In the genomic region with DNA sequence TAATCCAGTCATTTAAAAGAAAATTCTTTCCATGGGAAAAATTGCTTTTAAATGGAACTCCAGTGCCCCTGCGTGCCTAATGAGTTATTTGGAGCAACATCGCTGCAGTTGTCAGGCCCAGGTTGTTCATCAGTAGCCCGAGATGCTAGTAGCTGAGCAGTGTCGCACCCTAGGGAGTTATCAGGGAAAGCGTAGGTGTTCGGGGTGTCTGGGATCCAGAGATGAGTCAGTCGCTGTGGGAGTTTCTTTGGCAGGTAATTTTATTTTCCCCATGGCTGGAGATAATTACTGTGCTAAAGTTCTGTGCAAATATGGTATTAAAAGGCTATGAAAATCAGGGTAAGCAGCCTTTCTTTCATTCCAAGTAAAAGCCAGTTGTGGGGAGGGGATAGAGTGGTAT, we compare ENCODE assay signal across 1 cellular context.
TF ChIP-seq lines count a peak whose summit lies in the region.

No MANE protein-coding gene starts in this region.

TF ChIP-seq in K562, 482 proteins besides CTCF, POLR2A, EP300 and RAD21 (continued from another document and continues in another):
- TF ChIP-seq, protein P1, sequence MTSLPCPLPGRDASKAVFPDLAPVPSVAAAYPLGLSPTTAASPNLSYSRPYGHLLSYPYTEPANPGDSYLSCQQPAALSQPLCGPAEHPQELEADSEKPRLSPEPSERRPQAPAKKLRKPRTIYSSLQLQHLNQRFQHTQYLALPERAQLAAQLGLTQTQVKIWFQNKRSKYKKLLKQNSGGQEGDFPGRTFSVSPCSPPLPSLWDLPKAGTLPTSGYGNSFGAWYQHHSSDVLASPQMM (CRISPR knock-in tag; IDR thresholded peaks at IDR 0.05): no peak
- TF ChIP-seq KLF13 (tag; IDR thresholded peaks at IDR 0.05; ENCODE audit: borderline replicate concordance, low read depth) (no peak), CEBPB (tag; IDR thresholded peaks at IDR 0.05) (no peak), ARHGAP35 (IDR thresholded peaks at IDR 0.05; ENCODE audit: partially characterized antibody) (no peak), JUN (IDR thresholded peaks at IDR 0.05; ENCODE audit: borderline replicate concordance, low read depth, low read length) (0 out of 2 replicates have a peak, but pooled peaks have one; percentile 27), JUN (CRISPR knock-in tag; IDR thresholded peaks at IDR 0.05; ENCODE audit: borderline replicate concordance) (no peak), TAF9B (IDR thresholded peaks at IDR 0.05; ENCODE audit: partially characterized antibody) (no peak), ZNF696 (CRISPR knock-in tag; conservative IDR thresholded peaks at IDR 0.05) (no peak), FOXK2 (conservative IDR thresholded peaks at IDR 0.05 in 1 of 2, IDR thresholded peaks at IDR 0.05 in 1 of 2; ENCODE audit: low read depth in 2 of 2) (no peak), PTBP1 (IDR thresholded peaks at IDR 0.05; ENCODE audit: low read depth, low read length) (no peak), NCOR1 (IDR thresholded peaks at IDR 0.05) (0 out of 2 replicates have a peak, but pooled peaks have one; percentile 35), ZNF174 (CRISPR knock-in tag; IDR thresholded peaks at IDR 0.05) (no peak), EZH2 (IDR thresholded peaks at IDR 0.05; ENCODE audit: borderline replicate concordance, low read depth, low read length) (no peak), MYNN (IDR thresholded peaks at IDR 0.05) (no peak), MYNN (CRISPR knock-in tag; IDR thresholded peaks at IDR 0.05) (no peak), ZNF282 (CRISPR knock-in tag; IDR thresholded peaks at IDR 0.05) (no peak), THAP7 (CRISPR knock-in tag; IDR thresholded peaks at IDR 0.05) (no peak), HNRNPLL (IDR thresholded peaks at IDR 0.05; ENCODE audit: low read depth, low read length, poor library complexity, severe bottlenecking) (no peak), ZSCAN29 (IDR thresholded peaks at IDR 0.05) (no peak), RFX7 (CRISPR knock-in tag; IDR thresholded peaks at IDR 0.05) (no peak), SMC3 (conservative IDR thresholded peaks at IDR 0.05; ENCODE audit: insufficient read depth, low read depth, low read length) (no peak), ZC3H11A (IDR thresholded peaks at IDR 0.05; ENCODE audit: low read depth, low read length) (no peak), BCOR (IDR thresholded peaks at IDR 0.05) (no peak), HDAC1 (IDR thresholded peaks at IDR 0.05) (0 out of 4 replicates have a peak, but pooled peaks of 1 of the 2 experiments have one; percentile 41), SNAPC5 (CRISPR knock-in tag; IDR thresholded peaks at IDR 0.05) (no peak), NR2F6 (CRISPR knock-in tag; IDR thresholded peaks at IDR 0.05) (no peak), ARID1B (IDR thresholded peaks at IDR 0.05) (peak; percentile 61), SNIP1 (IDR thresholded peaks at IDR 0.05; ENCODE audit: low read depth) (no peak), ELK1 (CRISPR knock-in tag; IDR thresholded peaks at IDR 0.05) (no peak), ZNF717 (CRISPR knock-in tag; IDR thresholded peaks at IDR 0.05) (no peak), TRIM24 (IDR thresholded peaks at IDR 0.05) (no peak), SAFB2 (IDR thresholded peaks at IDR 0.05; ENCODE audit: borderline replicate concordance, low read depth, low read length, severe bottlenecking) (no peak), MBD2 (IDR thresholded peaks at IDR 0.05; ENCODE audit: borderline replicate concordance, low read depth) (no peak), HDAC3 (IDR thresholded peaks at IDR 0.05; ENCODE audit: borderline replicate concordance, partially characterized antibody) (no peak), SAFB (IDR thresholded peaks at IDR 0.05; ENCODE audit: borderline replicate concordance, low read depth, low read length) (no peak), RNF2 (IDR thresholded peaks at IDR 0.05) (no peak), MAFF (IDR thresholded peaks at IDR 0.05; ENCODE audit: low read length) (no peak), ZNF395 (CRISPR knock-in tag; IDR thresholded peaks at IDR 0.05) (no peak), ZNF212 (CRISPR knock-in tag; IDR thresholded peaks at IDR 0.05) (no peak), FOXJ3 (CRISPR knock-in tag; IDR thresholded peaks at IDR 0.05) (no peak), ZNF24 (IDR thresholded peaks at IDR 0.05) (no peak), NEUROD1 (IDR thresholded peaks at IDR 0.05; ENCODE audit: borderline replicate concordance, low read depth, low read length, partially characterized antibody) (no peak), POLR2B (IDR thresholded peaks at IDR 0.05; ENCODE audit: low read depth, partially characterized antibody) (no peak), ESRRA (IDR thresholded peaks at IDR 0.05; ENCODE audit: borderline replicate concordance, low read depth) (no peak), CBFA2T3 (IDR thresholded peaks at IDR 0.05) (peak; percentile 79), THRB (CRISPR knock-in tag; conservative IDR thresholded peaks at IDR 0.05) (no peak), KLF10 (CRISPR knock-in tag; IDR thresholded peaks at IDR 0.05) (no peak), ATF4 (CRISPR knock-in tag; IDR thresholded peaks at IDR 0.05) (no peak), HDAC2 (IDR thresholded peaks at IDR 0.05) (no peak; the same call in 1 of the 2 replicates), ZNF764 (CRISPR knock-in tag; IDR thresholded peaks at IDR 0.05; ENCODE audit: low read depth) (no peak), NR0B1 (IDR thresholded peaks at IDR 0.05; ENCODE audit: partially characterized antibody) (no peak), ZNF143 (CRISPR knock-in tag; IDR thresholded peaks at IDR 0.05) (no peak), ATF7 (IDR thresholded peaks at IDR 0.05) (no peak), ZFP36 (IDR thresholded peaks at IDR 0.05; ENCODE audit: low read depth, low read length, partially characterized antibody) (no peak), RFX5 (IDR thresholded peaks at IDR 0.05; ENCODE audit: low read depth, low read length) (no peak)
- TF ChIP-seq, protein P2, sequence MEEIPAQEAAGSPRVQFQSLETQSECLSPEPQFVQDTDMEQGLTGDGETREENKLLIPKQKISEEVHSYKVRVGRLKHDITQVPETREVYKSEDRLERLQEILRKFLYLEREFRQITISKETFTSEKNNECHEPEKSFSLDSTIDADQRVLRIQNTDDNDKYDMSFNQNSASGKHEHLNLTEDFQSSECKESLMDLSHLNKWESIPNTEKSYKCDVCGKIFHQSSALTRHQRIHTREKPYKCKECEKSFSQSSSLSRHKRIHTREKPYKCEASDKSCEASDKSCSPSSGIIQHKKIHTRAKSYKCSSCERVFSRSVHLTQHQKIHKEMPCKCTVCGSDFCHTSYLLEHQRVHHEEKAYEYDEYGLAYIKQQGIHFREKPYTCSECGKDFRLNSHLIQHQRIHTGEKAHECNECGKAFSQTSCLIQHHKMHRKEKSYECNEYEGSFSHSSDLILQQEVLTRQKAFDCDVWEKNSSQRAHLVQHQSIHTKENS (CRISPR knock-in tag; IDR thresholded peaks at IDR 0.05): no peak
- TF ChIP-seq, protein P3, sequence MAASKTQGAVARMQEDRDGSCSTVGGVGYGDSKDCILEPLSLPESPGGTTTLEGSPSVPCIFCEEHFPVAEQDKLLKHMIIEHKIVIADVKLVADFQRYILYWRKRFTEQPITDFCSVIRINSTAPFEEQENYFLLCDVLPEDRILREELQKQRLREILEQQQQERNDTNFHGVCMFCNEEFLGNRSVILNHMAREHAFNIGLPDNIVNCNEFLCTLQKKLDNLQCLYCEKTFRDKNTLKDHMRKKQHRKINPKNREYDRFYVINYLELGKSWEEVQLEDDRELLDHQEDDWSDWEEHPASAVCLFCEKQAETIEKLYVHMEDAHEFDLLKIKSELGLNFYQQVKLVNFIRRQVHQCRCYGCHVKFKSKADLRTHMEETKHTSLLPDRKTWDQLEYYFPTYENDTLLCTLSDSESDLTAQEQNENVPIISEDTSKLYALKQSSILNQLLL (CRISPR knock-in tag; IDR thresholded peaks at IDR 0.05; ENCODE audit: borderline replicate concordance): no peak
- TF ChIP-seq, protein P4, sequence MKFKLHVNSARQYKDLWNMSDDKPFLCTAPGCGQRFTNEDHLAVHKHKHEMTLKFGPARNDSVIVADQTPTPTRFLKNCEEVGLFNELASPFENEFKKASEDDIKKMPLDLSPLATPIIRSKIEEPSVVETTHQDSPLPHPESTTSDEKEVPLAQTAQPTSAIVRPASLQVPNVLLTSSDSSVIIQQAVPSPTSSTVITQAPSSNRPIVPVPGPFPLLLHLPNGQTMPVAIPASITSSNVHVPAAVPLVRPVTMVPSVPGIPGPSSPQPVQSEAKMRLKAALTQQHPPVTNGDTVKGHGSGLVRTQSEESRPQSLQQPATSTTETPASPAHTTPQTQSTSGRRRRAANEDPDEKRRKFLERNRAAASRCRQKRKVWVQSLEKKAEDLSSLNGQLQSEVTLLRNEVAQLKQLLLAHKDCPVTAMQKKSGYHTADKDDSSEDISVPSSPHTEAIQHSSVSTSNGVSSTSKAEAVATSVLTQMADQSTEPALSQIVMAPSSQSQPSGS (CRISPR knock-in tag; IDR thresholded peaks at IDR 0.05): no peak
- TF ChIP-seq, protein P5, sequence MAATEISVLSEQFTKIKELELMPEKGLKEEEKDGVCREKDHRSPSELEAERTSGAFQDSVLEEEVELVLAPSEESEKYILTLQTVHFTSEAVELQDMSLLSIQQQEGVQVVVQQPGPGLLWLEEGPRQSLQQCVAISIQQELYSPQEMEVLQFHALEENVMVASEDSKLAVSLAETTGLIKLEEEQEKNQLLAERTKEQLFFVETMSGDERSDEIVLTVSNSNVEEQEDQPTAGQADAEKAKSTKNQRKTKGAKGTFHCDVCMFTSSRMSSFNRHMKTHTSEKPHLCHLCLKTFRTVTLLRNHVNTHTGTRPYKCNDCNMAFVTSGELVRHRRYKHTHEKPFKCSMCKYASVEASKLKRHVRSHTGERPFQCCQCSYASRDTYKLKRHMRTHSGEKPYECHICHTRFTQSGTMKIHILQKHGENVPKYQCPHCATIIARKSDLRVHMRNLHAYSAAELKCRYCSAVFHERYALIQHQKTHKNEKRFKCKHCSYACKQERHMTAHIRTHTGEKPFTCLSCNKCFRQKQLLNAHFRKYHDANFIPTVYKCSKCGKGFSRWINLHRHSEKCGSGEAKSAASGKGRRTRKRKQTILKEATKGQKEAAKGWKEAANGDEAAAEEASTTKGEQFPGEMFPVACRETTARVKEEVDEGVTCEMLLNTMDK (IDR thresholded peaks at IDR 0.05; ENCODE audit: borderline replicate concordance, insufficient read depth, low read depth, low read length, poor library complexity, severe bottlenecking): no peak
